ENCODE assay signal across 8 cellular contexts in the genomic region with DNA sequence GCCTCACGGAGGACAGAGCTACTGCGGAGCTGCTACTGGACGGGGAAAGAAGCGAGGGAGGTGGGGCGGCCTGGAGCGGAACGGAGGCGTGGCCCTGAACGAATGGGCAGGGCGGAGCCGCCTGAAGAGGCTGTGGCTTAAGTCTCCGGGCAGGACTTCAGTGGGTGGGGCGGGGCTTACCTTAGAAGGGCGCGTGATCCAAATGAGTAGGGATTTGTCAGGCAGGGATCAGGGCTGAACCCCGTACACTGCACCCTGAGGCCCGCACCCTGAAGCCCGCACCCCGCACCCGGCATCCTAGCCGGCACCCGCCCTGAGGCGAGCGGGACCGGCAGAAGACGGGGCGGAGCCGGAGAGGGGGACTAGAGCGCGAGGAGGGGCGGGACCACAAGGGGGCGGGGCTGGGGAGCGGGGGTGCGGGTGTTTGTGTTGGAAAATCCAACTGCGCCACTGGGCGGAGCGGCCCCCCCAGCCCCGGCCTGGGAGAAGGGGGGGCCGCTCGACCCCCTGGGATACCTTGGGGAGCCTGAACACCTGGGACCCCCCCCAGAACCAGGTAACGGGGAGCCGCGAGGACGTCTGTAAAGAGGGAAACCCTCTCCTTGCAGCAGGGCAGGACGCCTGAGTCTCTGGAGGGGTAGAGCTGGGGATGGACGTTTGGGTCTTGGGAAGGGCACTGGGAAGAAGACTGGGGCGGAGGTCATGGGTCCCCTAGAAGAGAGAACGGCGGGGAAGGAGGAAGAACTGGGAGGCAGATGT. TPM values are rescaled to one million over a fixed set of nuclear protein-coding genes. Genes with fewer than 3 reads are reported as not detected.
DNase-seq lines count a peak whose midpoint lies in the region; ATAC-seq and TF ChIP-seq lines count a peak whose summit lies in the region.

Gene KDM6B, plus strand, starts transcription at position 423 of the 759 bp plus-strand sequence. CDS start 11,338 bp downstream, outside the sequence.

- peak; percentile 85 to 91 (median 88) for DNase-seq in CD8-positive, alpha-beta memory T cell
- peak; percentile 80 for DNase-seq in Jurkat, Clone E6-1 (ENCODE audit: low read depth, low spot score)
- DNase-seq in RPMI7951 (ENCODE audit: low read depth) (peak; percentile 86), esophagus muscularis mucosa (ENCODE audit: extremely low spot score) (peak; percentile 98)
- peak; percentile 86 for DNase-seq in activated T-helper 1 cell treated with anti-CD3 and anti-CD28 coated beads, Interleukin-12 subunit alpha, Interleukin-12 subunit beta, Interleukin-2, Interleukin-4 antibody, amounts not matched to agents 30 ng/mL and 10 ng/mL and 1 ng/mL, durations not matched to agents 14 hours and 24 hours and 36 hours (ENCODE audit: low spot score)
- DNase-seq in stimulated activated CD8-positive, alpha-beta memory T cell treated with anti-CD3 and anti-CD28 coated beads, Interleukin-4, amount 100 ng/mL, for 48 hours: peak; percentile 91

- peak; percentile 32 for ATAC-seq in GM21423 (IDR thresholded peaks at IDR 0.05; ENCODE audit: unreplicated experiment)

- CTCF ChIA-PET in CD8-positive, alpha-beta memory T cell (lab: Charles Lee): interaction anchor here (0.6 to 7.1 kb wide), 20 partner anchors 8 to 156 kb away, joined by 3 to 69 read pairs (median 6); partner anchors contain the start of genes CYB5D1 and NAA38

- H3K4me3 Mint-ChIP-seq in CD8-positive, alpha-beta memory T cell: peak within 1 kb of the TSS; percentile 90 to 100 (median 95)
- H3K4me3 Mint-ChIP-seq in activated T-helper 1 cell treated with anti-CD3 and anti-CD28 coated beads, Interleukin-12 subunit alpha, Interleukin-12 subunit beta, Interleukin-2, Interleukin-4 antibody, amounts not matched to agents 30 ng/mL and 10 ng/mL and 1 ng/mL, durations not matched to agents 14 hours and 24 hours and 36 hours: peak within 1 kb of the TSS; percentile 96

- H3K27me3 ChIP-seq in CD8-positive, alpha-beta memory T cell (ENCODE audit: insufficient read depth, low read length, poor library complexity, severe bottlenecking): peaks cover 5% of the 10 kb centered on the region
- no peaks in the 10 kb centered on the region for H3K27me3 ChIP-seq in esophagus muscularis mucosa
- peaks cover 0 to 6% of the 10 kb centered on the region in 2 donors for H3K27me3 ChIP-seq in muscle layer of colon (ENCODE audit: control insufficient read depth in 1 of 2, insufficient read depth in 2 of 2, low read length in 2 of 2)

- peak within 1 kb of the TSS; percentile 98 for H3K27ac ChIP-seq in CD8-positive, alpha-beta memory T cell (ENCODE audit: low read depth, low read length)
- H3K27ac ChIP-seq in esophagus muscularis mucosa (replicated peaks in 1 of 4) (peak within 1 kb of the TSS; percentile 97 to 98 (median 98)), muscle layer of colon (ENCODE audit: low read depth, low read length) (peak within 1 kb of the TSS; percentile 97)

- no peaks in the 10 kb centered on the region for H3K36me3 ChIP-seq in CD8-positive, alpha-beta memory T cell (ENCODE audit: insufficient read depth, low read length)
- no peaks in the 10 kb centered on the region for H3K36me3 ChIP-seq in esophagus muscularis mucosa
- H3K36me3 ChIP-seq in muscle layer of colon (ENCODE audit: insufficient read depth, low read length): no peaks in the 10 kb centered on the region

- no peak for TF ChIP-seq EP300 in esophagus muscularis mucosa (IDR thresholded peaks at IDR 0.05)

- peak within 1 kb of the TSS; percentile 86 for H3K4me3 ChIP-seq in CD8-positive, alpha-beta memory T cell (ENCODE audit: low read length)
- peak within 1 kb of the TSS; percentile 69 for H3K4me3 ChIP-seq in Jurkat, Clone E6-1 (ENCODE audit: low read length)
- peak within 1 kb of the TSS; percentile 62 to 94 (median 80) for H3K4me3 ChIP-seq in esophagus muscularis mucosa
- peak within 1 kb of the TSS; percentile 92 to 94 for H3K4me3 ChIP-seq in muscle layer of colon (ENCODE audit: low read depth in 1 of 2, low read length in 2 of 2)

- H3K9me3 Mint-ChIP-seq in CD8-positive, alpha-beta memory T cell: peaks cover 0 to 5% (median 0%) of the 10 kb centered on the region in 5 donors
- no peaks in the 10 kb centered on the region for H3K9me3 Mint-ChIP-seq in activated T-helper 1 cell treated with anti-CD3 and anti-CD28 coated beads, Interleukin-12 subunit alpha, Interleukin-12 subunit beta, Interleukin-2, Interleukin-4 antibody, amounts not matched to agents 30 ng/mL and 10 ng/mL and 1 ng/mL, durations not matched to agents 14 hours and 24 hours and 36 hours

- WGBS in esophagus muscularis mucosa: under 1% methylated on average over 29 of the region's 49 CpGs

- no peaks in the 10 kb centered on the region for H3K9me3 ChIP-seq in CD8-positive, alpha-beta memory T cell (ENCODE audit: low read length)
- H3K9me3 ChIP-seq in esophagus muscularis mucosa: no peaks in the 10 kb centered on the region
- no peaks in the 10 kb centered on the region for H3K9me3 ChIP-seq in muscle layer of colon (ENCODE audit: low read length)

- intact Hi-C loops in activated T-helper 1 cell treated with anti-CD3 and anti-CD28 coated beads, Interleukin-12 subunit alpha, Interleukin-12 subunit beta, Interleukin-2, Interleukin-4 antibody, amounts not matched to agents 30 ng/mL and 10 ng/mL and 1 ng/mL, durations not matched to agents 14 hours and 24 hours and 36 hours (cut with micrococcal nuclease): loop anchor here (1.0 to 2.0 kb wide), 7 partner anchors 12 to 261 kb away; partner anchors contain the start of genes CNTROB, NAA38 and TP53
- intact Hi-C loops in esophagus muscularis mucosa (cut with DNase I): loop anchor here (2.0 kb wide), 1 partner anchor 51 kb away; no protein-coding TSS in a partner anchor

- peaks cover 32% of the 10 kb centered on the region for H3K4me1 ChIP-seq in CD8-positive, alpha-beta memory T cell (ENCODE audit: insufficient read depth, low read length)
- H3K4me1 ChIP-seq in esophagus muscularis mucosa (peaks cover 32 to 44% (median 41%) of the 10 kb centered on the region in 4 donors), muscle layer of colon (ENCODE audit: insufficient read depth, low read length) (peaks cover 27% of the 10 kb centered on the region)

- TF ChIP-seq CTCF in esophagus muscularis mucosa (IDR thresholded peaks at IDR 0.05): no peak

- peak within 1 kb of the TSS; percentile 87 for H3K9ac ChIP-seq in muscle layer of colon (ENCODE audit: low read length)

- TF ChIP-seq POLR2A in esophagus muscularis mucosa (IDR thresholded peaks at IDR 0.05; ENCODE audit: low read depth): no peak

- H3K4me1 Mint-ChIP-seq in CD8-positive, alpha-beta memory T cell: peaks cover 35 to 41% (median 37%) of the 10 kb centered on the region in 3 donors
- peaks cover 35% of the 10 kb centered on the region for H3K4me1 Mint-ChIP-seq in activated T-helper 1 cell treated with anti-CD3 and anti-CD28 coated beads, Interleukin-12 subunit alpha, Interleukin-12 subunit beta, Interleukin-2, Interleukin-4 antibody, amounts not matched to agents 30 ng/mL and 10 ng/mL and 1 ng/mL, durations not matched to agents 14 hours and 24 hours and 36 hours (ENCODE audit: low read depth)

- H3K36me3 Mint-ChIP-seq in CD8-positive, alpha-beta memory T cell: peaks cover 0 to 13% (median 0%) of the 10 kb centered on the region in 3 donors
- no peaks in the 10 kb centered on the region for H3K36me3 Mint-ChIP-seq in activated T-helper 1 cell treated with anti-CD3 and anti-CD28 coated beads, Interleukin-12 subunit alpha, Interleukin-12 subunit beta, Interleukin-2, Interleukin-4 antibody, amounts not matched to agents 30 ng/mL and 10 ng/mL and 1 ng/mL, durations not matched to agents 14 hours and 24 hours and 36 hours (ENCODE audit: low read depth)

- POLR2A ChIA-PET in CD8-positive, alpha-beta memory T cell (lab: Charles Lee): interaction anchor here (1.0 to 5.2 kb wide), 6 partner anchors 10 to 155 kb away, joined by 3 to 46 read pairs (median 6); partner anchors contain the start of genes CYB5D1, NAA38 and TMEM88

- peak within 1 kb of the TSS; percentile 99 to 100 (median 99) for H3K27ac Mint-ChIP-seq in CD8-positive, alpha-beta memory T cell
- peak within 1 kb of the TSS; percentile 96 for H3K27ac Mint-ChIP-seq in activated T-helper 1 cell treated with anti-CD3 and anti-CD28 coated beads, Interleukin-12 subunit alpha, Interleukin-12 subunit beta, Interleukin-2, Interleukin-4 antibody, amounts not matched to agents 30 ng/mL and 10 ng/mL and 1 ng/mL, durations not matched to agents 14 hours and 24 hours and 36 hours

- peaks cover 9 to 17% of the 10 kb centered on the region in 2 donors for H3K27me3 Mint-ChIP-seq in CD8-positive, alpha-beta memory T cell
- peaks cover 24% of the 10 kb centered on the region for H3K27me3 Mint-ChIP-seq in activated T-helper 1 cell treated with anti-CD3 and anti-CD28 coated beads, Interleukin-12 subunit alpha, Interleukin-12 subunit beta, Interleukin-2, Interleukin-4 antibody, amounts not matched to agents 30 ng/mL and 10 ng/mL and 1 ng/mL, durations not matched to agents 14 hours and 24 hours and 36 hours (ENCODE audit: insufficient read depth)

RNA-seq across cellular contexts. Expression of gene KDM6B, which starts in this region (rescaled TPM):
- 10 to 100 TPM; 84.2 to 89.7 TPM for total RNA-seq in CD8-positive, alpha-beta memory T cell
- polyA plus RNA-seq in CD8-positive, alpha-beta memory T cell: 1.2 TPM
- 18.9 TPM for polyA plus RNA-seq in Jurkat, Clone E6-1 (2012; ENCODE audit: insufficient read depth, insufficient read length)
- 0.20 and 0.48 TPM in 2 replicates for total RNA-seq in RPMI7951 (2014; rRNA removed; shearing (Covaris generic))
- 163 and 177 TPM in 2 replicates for total RNA-seq in activated T-helper 1 cell treated with anti-CD3 and anti-CD28 coated beads, Interleukin-12 subunit alpha, Interleukin-12 subunit beta, Interleukin-2, Interleukin-4 antibody, amounts not matched to agents 30 ng/mL and 10 ng/mL and 1 ng/mL, durations not matched to agents 14 hours and 24 hours and 36 hours
- total RNA-seq in esophagus muscularis mucosa: 100 to 1,000 TPM in 1 of 4 donors, 10 to 100 TPM in 3; 10.8 to 101 (median 15.1) TPM

Comparison
In these comparisons a context has a peak if more than half of its experiments do, and no peak if none do; other contexts are left out.
1. Peak in every context shown above with its lines: DNase-seq, ATAC-seq, H3K4me3 ChIP-seq and H3K27ac ChIP-seq.
2. Peak in DNase-seq in RPMI7951; RNA of the gene not detected or under 1 TPM.